12 cellular contexts compared by ENCODE assay signal in genomic region chr11:118003021-118003423, GRCh38. TPM values are rescaled to one million over a fixed set of nuclear protein-coding genes. Genes with fewer than 3 reads are reported as not detected.
DNase-seq lines count a peak whose midpoint lies in the region; ATAC-seq and TF ChIP-seq lines count a peak whose summit lies in the region.
"Had no signal": no experiment of that assay in that cellular context is flagged by ENCODE, and none has a peak within 500 bp of the region (broad histone marks: within the 10 kb centered on the region; RNA-seq: fewer than 3 reads in every experiment).

No MANE protein-coding gene starts in this region.

- no peaks in the 10 kb centered on the region for H3K27me3 Mint-ChIP-seq in activated CD8-positive, alpha-beta memory T cell treated with anti-CD3 and anti-CD28 coated beads, Interleukin-2, amount 10 ng/mL, durations not matched to agents 7 days and 5 days

- peak overlapping the region; percentile 98 for H3K27ac Mint-ChIP-seq in activated CD8-positive, alpha-beta memory T cell treated with anti-CD3 and anti-CD28 coated beads, Interleukin-2, amount 10 ng/mL, durations not matched to agents 7 days and 5 days

- H3K9me3 ChIP-seq in lower lobe of right lung (no peaks in the 10 kb centered on the region), thymus (ENCODE audit: control insufficient read depth) (no peaks in the 10 kb centered on the region)
- H3K9me3 ChIP-seq: body of pancreas had no signal

- peak overlapping the region; percentile 61 for H3K27ac ChIP-seq in lower lobe of right lung
- H3K27ac ChIP-seq in thymus (ENCODE audit: low read depth) = peak overlapping the region; percentile 71
- H3K27ac ChIP-seq in dorsolateral prefrontal cortex = peak overlapping the region in 9 of 59 donors; percentile 2 to 74 (median 40)

- H3K4me1 Mint-ChIP-seq in activated CD8-positive, alpha-beta memory T cell treated with anti-CD3 and anti-CD28 coated beads, Interleukin-2, amount 10 ng/mL, durations not matched to agents 7 days and 5 days = peaks cover 100% of the 10 kb centered on the region

- ATAC-seq in activated CD8-positive, alpha-beta memory T cell treated with anti-CD3 and anti-CD28 coated beads, Interleukin-2, amount 10 ng/mL, durations not matched to agents 7 days and 5 days = peak; percentile 43
- ATAC-seq in lower lobe of right lung = peak in 1 of 2 donors; percentile 25

- H3K36me3 ChIP-seq in lower lobe of right lung (peaks cover 8% of the 10 kb centered on the region), thymus (ENCODE audit: control insufficient read depth, insufficient read depth) (peaks cover 18% of the 10 kb centered on the region)

- in situ Hi-C loops in GM13977 (cut with MboI; ENCODE audit: low pct_unique_long_range_greater_than_20kb, low sequenced_read_pairs, unreplicated experiment) = no loop called here

- no peaks in the 10 kb centered on the region for H3K27me3 ChIP-seq in lower lobe of right lung (ENCODE audit: low read depth)
- H3K27me3 ChIP-seq in thymus (ENCODE audit: control insufficient read depth, insufficient read depth) = no peaks in the 10 kb centered on the region
- H3K27me3 ChIP-seq in dorsolateral prefrontal cortex = no peaks in the 10 kb centered on the region
- H3K27me3 ChIP-seq: body of pancreas had no signal

- CTCF ChIA-PET in activated CD8-positive, alpha-beta memory T cell treated with anti-CD3 and anti-CD28 coated beads, Interleukin-2, amount 10 ng/mL, durations not matched to agents 7 days and 5 days (lab: Charles Lee) = interaction anchor here (1.1 to 39.2 kb wide), 8 partner anchors 12 to 195 kb away, joined by 3 to 459 read pairs (median 20); partner anchors contain the start of gene IL10RA

- DNase-seq in activated gamma-delta T cell treated with Interleukin-2 at 50 U/mL for 16 hours (peak; percentile 42), activated gamma-delta T cell (lab: John Stamatoyannopoulos, UW) (no peak), lower lobe of right lung (no peak), dorsolateral prefrontal cortex (no peak), GM13977 (ENCODE audit: low spot score) (no peak), NCI-H526 treated with DMSO at 0.1 percent for 48 hours (lab: John Stamatoyannopoulos, UW) (no peak)
- peak; percentile 85 for DNase-seq in activated CD8-positive, alpha-beta memory T cell treated with anti-CD3 and anti-CD28 coated beads, Interleukin-2, amount 10 ng/mL, durations not matched to agents 7 days and 5 days
- DNase-seq: HCEC 1CT, SHP77 had no signal

- intact Hi-C loops in lower lobe of right lung (cut with DNase I) (no loop called here), dorsolateral prefrontal cortex (cut with DNase I) (no loop called here)

- H3K4me3 Mint-ChIP-seq in activated CD8-positive, alpha-beta memory T cell treated with anti-CD3 and anti-CD28 coated beads, Interleukin-2, amount 10 ng/mL, durations not matched to agents 7 days and 5 days = peak overlapping the region; percentile 54

- WGBS in thymus = 94% methylated on average over 1 of the region's 1 CpG

- TF ChIP-seq CTCF in lower lobe of right lung (IDR thresholded peaks at IDR 0.05) (no peak), dorsolateral prefrontal cortex (IDR thresholded peaks at IDR 0.05 in 54 of 56, conservative IDR thresholded peaks at IDR 0.05 in 2 of 56; ENCODE audit: low read depth in 1 of 56, partially characterized antibody in 56 of 56) (no peak), GM13977 (IDR thresholded peaks at IDR 0.05; ENCODE audit: extremely low read depth, insufficient read depth, missing control alignments) (no peak)

- H3K36me3 Mint-ChIP-seq in activated CD8-positive, alpha-beta memory T cell treated with anti-CD3 and anti-CD28 coated beads, Interleukin-2, amount 10 ng/mL, durations not matched to agents 7 days and 5 days = peaks cover 52% of the 10 kb centered on the region

- peaks cover 6% of the 10 kb centered on the region for H3K9me3 Mint-ChIP-seq in activated CD8-positive, alpha-beta memory T cell treated with anti-CD3 and anti-CD28 coated beads, Interleukin-2, amount 10 ng/mL, durations not matched to agents 7 days and 5 days (ENCODE audit: low read depth)

- H3K4me1 ChIP-seq in lower lobe of right lung (peaks cover 55% of the 10 kb centered on the region), thymus (ENCODE audit: control insufficient read depth, insufficient read depth, low read length) (peaks cover 4% of the 10 kb centered on the region)
- H3K4me1 ChIP-seq: body of pancreas had no signal

- H3K4me3 ChIP-seq in lower lobe of right lung = no peak overlapping the region
- H3K4me3 ChIP-seq in thymus (ENCODE audit: low read length) = no peak overlapping the region
- H3K4me3 ChIP-seq in dorsolateral prefrontal cortex = no peak overlapping the region
- H3K4me3 ChIP-seq: body of pancreas had no signal

RNA-seq across cellular contexts. Expression of gene IL10RA, which starts 16.8 kb away (rescaled TPM):
- total RNA-seq in activated CD8-positive, alpha-beta memory T cell treated with anti-CD3 and anti-CD28 coated beads, Interleukin-2, amount 10 ng/mL, durations not matched to agents 7 days and 5 days = 100 to 1,000 TPM; 247 to 260 TPM
- total RNA-seq in lower lobe of right lung (37.7 TPM), dorsolateral prefrontal cortex (10 to 100 TPM in 47 of 120 experiments, 1 to 10 TPM in 73; 3.0 to 23.1 (median 8.5) TPM)
- polyA plus RNA-seq in thymus = 24.2 TPM
- total RNA-seq: A673 had no signal

Comparison
In these comparisons a context has a peak if more than half of its experiments do, and no peak if none do; other contexts are left out.
1. DNase-seq: peak in activated gamma-delta T cell treated with Interleukin-2 at 50 U/mL for 16 hours (single experiment) and activated CD8-positive, alpha-beta memory T cell treated with anti-CD3 and anti-CD28 coated beads, Interleukin-2, amount 10 ng/mL, durations not matched to agents 7 days and 5 days (single experiment); none in activated gamma-delta T cell (single experiment), lower lobe of right lung (single experiment), dorsolateral prefrontal cortex (0 of 10), GM13977 (single experiment) and NCI-H526 treated with DMSO at 0.1 percent for 48 hours (single experiment).